In the genomic region with DNA sequence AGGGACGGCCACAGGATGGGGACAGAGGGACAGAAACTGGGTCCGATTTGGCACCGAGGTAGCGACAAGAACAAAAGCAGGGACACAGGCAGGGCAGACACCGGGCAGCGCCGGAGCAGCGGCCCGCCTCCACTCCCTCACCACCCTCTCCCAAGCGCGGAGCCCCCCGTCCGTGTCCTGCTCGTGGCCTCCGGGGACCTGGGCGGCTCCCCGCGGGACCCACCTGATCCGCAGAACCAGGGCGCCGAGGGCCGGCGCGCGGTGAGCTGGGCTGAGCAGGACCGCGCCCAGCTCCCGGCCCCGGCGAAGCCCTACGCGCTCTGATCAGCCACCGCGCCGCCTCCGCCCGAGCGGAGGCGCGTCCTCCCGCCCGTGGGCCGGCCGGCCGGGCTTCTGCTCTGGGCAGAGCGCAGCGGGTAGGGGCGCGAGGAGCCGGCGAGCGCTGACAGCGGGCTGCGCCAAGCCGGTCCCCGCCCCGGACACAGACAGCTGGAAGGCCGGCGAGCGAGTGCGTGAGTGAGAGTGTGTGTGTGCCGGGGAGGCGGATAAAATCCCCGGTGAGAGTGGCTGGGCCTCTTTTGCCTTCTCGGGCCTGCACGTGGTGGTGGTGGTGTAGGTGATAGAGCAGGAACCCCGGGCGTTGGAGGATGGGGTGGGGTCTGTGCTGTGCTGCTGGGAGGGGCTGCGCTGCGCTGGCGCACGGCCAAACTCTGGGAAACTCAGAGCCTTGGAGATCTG, we compare ENCODE assay signal across 1 cellular context.
TF ChIP-seq lines count a peak whose summit lies in the region.

TSS of gene GGTA1 (minus strand) at position 418 of the 738 bp plus-strand sequence. CDS start 31,922 bp downstream, outside the sequence.

TF ChIP-seq in HEK293, 187 proteins besides CTCF, POLR2A, EP300 and RAD21 (continued from another document):
- no peak for TF ChIP-seq ZNF530 (tag by site-specific recombination; IDR thresholded peaks at IDR 0.05; ENCODE audit: low read depth)
- TF ChIP-seq ZNF146 (tag by site-specific recombination; IDR thresholded peaks at IDR 0.05) = no peak
- TF ChIP-seq ZNF274 (IDR thresholded peaks at IDR 0.05; ENCODE audit: low read length) = no peak
- no peak for TF ChIP-seq ZNF274 (tag by site-specific recombination; IDR thresholded peaks at IDR 0.05; ENCODE audit: borderline replicate concordance)
- no peak for TF ChIP-seq ZNF16 (tag by site-specific recombination; IDR thresholded peaks at IDR 0.05; ENCODE audit: low read depth)
- no peak for TF ChIP-seq ZNF426 (tag by site-specific recombination; IDR thresholded peaks at IDR 0.05)
- TF ChIP-seq ZBTB26 (tag by site-specific recombination; optimal IDR thresholded peaks at IDR 0.05) = peak; percentile 71
- no peak for TF ChIP-seq ZNF23 (tag by site-specific recombination; IDR thresholded peaks at IDR 0.05; ENCODE audit: borderline replicate concordance)
- TF ChIP-seq ZNF48 (tag by site-specific recombination; IDR thresholded peaks at IDR 0.05) = no peak
- TF ChIP-seq, protein P1, sequence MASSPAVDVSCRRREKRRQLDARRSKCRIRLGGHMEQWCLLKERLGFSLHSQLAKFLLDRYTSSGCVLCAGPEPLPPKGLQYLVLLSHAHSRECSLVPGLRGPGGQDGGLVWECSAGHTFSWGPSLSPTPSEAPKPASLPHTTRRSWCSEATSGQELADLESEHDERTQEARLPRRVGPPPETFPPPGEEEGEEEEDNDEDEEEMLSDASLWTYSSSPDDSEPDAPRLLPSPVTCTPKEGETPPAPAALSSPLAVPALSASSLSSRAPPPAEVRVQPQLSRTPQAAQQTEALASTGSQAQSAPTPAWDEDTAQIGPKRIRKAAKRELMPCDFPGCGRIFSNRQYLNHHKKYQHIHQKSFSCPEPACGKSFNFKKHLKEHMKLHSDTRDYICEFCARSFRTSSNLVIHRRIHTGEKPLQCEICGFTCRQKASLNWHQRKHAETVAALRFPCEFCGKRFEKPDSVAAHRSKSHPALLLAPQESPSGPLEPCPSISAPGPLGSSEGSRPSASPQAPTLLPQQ (tag by site-specific recombination; IDR thresholded peaks at IDR 0.05) = peak; percentile 54; the same call in 1 of the 2 replicates
